Comparison of ENCODE assay signal across 27 cellular contexts in genomic region chr1:29973406-29973805, GRCh38.
DNase-seq lines count a peak whose midpoint lies in the region; ATAC-seq, FAIRE-seq and TF ChIP-seq lines count a peak whose summit lies in the region.
"Had no signal": no experiment of that assay in that cellular context is flagged by ENCODE, and none has a peak within 500 bp of the region (broad histone marks: within the 10 kb centered on the region; RNA-seq: fewer than 3 reads in every experiment).

No MANE protein-coding gene starts in this region.

- DNase-seq in right atrium auricular region (ENCODE audit: low spot score) (peak; percentile 23), right cardiac atrium (no peak), astrocyte (ENCODE audit: low read depth) (no peak), kidney tubule cell (ENCODE audit: low spot score) (peak; percentile 78), mucosa of gallbladder (ENCODE audit: low spot score) (no peak)
- DNase-seq in activated T-helper 1 cell treated with anti-CD3 and anti-CD28 coated beads, Interleukin-12 subunit alpha, Interleukin-12 subunit beta, Interleukin-2, Interleukin-4 antibody, amounts not matched to agents 30 ng/mL and 10 ng/mL and 1 ng/mL, durations not matched to agents 14 hours and 24 hours and 36 hours (ENCODE audit: low spot score), result no peak
- DNase-seq: activated CD4-positive, alpha-beta memory T cell treated with anti-CD3 and anti-CD28 coated beads for 36 hours; activated CD4-positive, CD25-positive, alpha-beta regulatory T cell; activated T-cell treated with anti-CD3 and anti-CD28 coated beads, Interleukin-2, amount 50 U/mL, for 1 hour; DMS 273 treated with DMSO at 0.1 percent for 48 hours; NCI-H1105 treated with DMSO at 0.1 percent for 48 hours; NCI-H2081; NCI-H446; stimulated activated CD4-positive, alpha-beta T cell treated with anti-CD3 and anti-CD28 coated beads, Interleukin-4, amount 100 ng/mL, for 4 hours; stomach; T-helper 9 cell; upper lobe of left lung had no signal

- peaks cover 35% of the 10 kb centered on the region for H3K4me1 Mint-ChIP-seq in astrocyte (ENCODE audit: low read depth, unreplicated experiment)
- peaks cover 10% of the 10 kb centered on the region for H3K4me1 Mint-ChIP-seq in activated T-helper 1 cell treated with anti-CD3 and anti-CD28 coated beads, Interleukin-12 subunit alpha, Interleukin-12 subunit beta, Interleukin-2, Interleukin-4 antibody, amounts not matched to agents 30 ng/mL and 10 ng/mL and 1 ng/mL, durations not matched to agents 14 hours and 24 hours and 36 hours (ENCODE audit: low read depth)
- H3K4me1 Mint-ChIP-seq in stimulated activated memory B cell treated with anti-CD40 and anti-IgM and Interleukin-4, amounts not matched to agents 10 μg/mL and 1 μg/mL and 100 μg/mL, for 72 hours, result no peaks in the 10 kb centered on the region

- H3K36me3 Mint-ChIP-seq in astrocyte (ENCODE audit: low read depth, unreplicated experiment), result no peaks in the 10 kb centered on the region
- H3K36me3 Mint-ChIP-seq in activated T-helper 1 cell treated with anti-CD3 and anti-CD28 coated beads, Interleukin-12 subunit alpha, Interleukin-12 subunit beta, Interleukin-2, Interleukin-4 antibody, amounts not matched to agents 30 ng/mL and 10 ng/mL and 1 ng/mL, durations not matched to agents 14 hours and 24 hours and 36 hours (ENCODE audit: low read depth), result no peaks in the 10 kb centered on the region
- H3K36me3 Mint-ChIP-seq in stimulated activated memory B cell treated with anti-CD40 and anti-IgM and Interleukin-4, amounts not matched to agents 10 μg/mL and 1 μg/mL and 100 μg/mL, for 72 hours, result no peaks in the 10 kb centered on the region
- H3K36me3 Mint-ChIP-seq: activated CD4-positive, alpha-beta memory T cell treated with anti-CD3 and anti-CD28 coated beads for 36 hours; activated naive CD4-positive, alpha-beta T cell treated with anti-CD3 and anti-CD28 coated beads, Interleukin-2, amount 50 U/mL, for 24 hours had no signal

- H3K27ac Mint-ChIP-seq in astrocyte (ENCODE audit: unreplicated experiment), result peak overlapping the region; percentile 99
- H3K27ac Mint-ChIP-seq in activated T-helper 1 cell treated with anti-CD3 and anti-CD28 coated beads, Interleukin-12 subunit alpha, Interleukin-12 subunit beta, Interleukin-2, Interleukin-4 antibody, amounts not matched to agents 30 ng/mL and 10 ng/mL and 1 ng/mL, durations not matched to agents 14 hours and 24 hours and 36 hours, result no peak overlapping the region
- H3K27ac Mint-ChIP-seq in stimulated activated memory B cell treated with anti-CD40 and anti-IgM and Interleukin-4, amounts not matched to agents 10 μg/mL and 1 μg/mL and 100 μg/mL, for 72 hours, result no peak overlapping the region
- H3K27ac Mint-ChIP-seq: activated CD4-positive, alpha-beta memory T cell treated with anti-CD3 and anti-CD28 coated beads for 36 hours had no signal

- H3K9ac ChIP-seq in astrocyte (ENCODE audit: low read length), result peak overlapping the region; percentile 21

- H3K27me3 ChIP-seq in right atrium auricular region, result no peaks in the 10 kb centered on the region
- H3K27me3 ChIP-seq in right cardiac atrium (ENCODE audit: control insufficient read depth, insufficient read depth), result no peaks in the 10 kb centered on the region
- H3K27me3 ChIP-seq in astrocyte (ENCODE audit: insufficient read depth, low read length), result no peaks in the 10 kb centered on the region
- H3K27me3 ChIP-seq: ascending aorta, upper lobe of left lung had no signal

- intact Hi-C loops in right cardiac atrium (cut with DNase I), result no loop called here
- intact Hi-C loops in activated T-helper 1 cell treated with anti-CD3 and anti-CD28 coated beads, Interleukin-12 subunit alpha, Interleukin-12 subunit beta, Interleukin-2, Interleukin-4 antibody, amounts not matched to agents 30 ng/mL and 10 ng/mL and 1 ng/mL, durations not matched to agents 14 hours and 24 hours and 36 hours (cut with micrococcal nuclease), result no loop called here

- H3K4me3 ChIP-seq in right atrium auricular region (no peak overlapping the region), right cardiac atrium (ENCODE audit: low read length) (no peak overlapping the region), astrocyte (ENCODE audit: insufficient read depth, low read depth, low read length) (no peak overlapping the region)
- H3K4me3 ChIP-seq: ascending aorta, GM12878, HAP-1, stomach, upper lobe of left lung had no signal

- no peaks in the 10 kb centered on the region for H3K79me2 ChIP-seq in astrocyte (ENCODE audit: insufficient read depth, low read length)

- no peaks in the 10 kb centered on the region for H3K36me3 ChIP-seq in right atrium auricular region
- H3K36me3 ChIP-seq in astrocyte (ENCODE audit: insufficient read depth, low read length), result no peaks in the 10 kb centered on the region
- H3K36me3 ChIP-seq: ascending aorta, HAP-1, stomach, upper lobe of left lung had no signal

- ATAC-seq in right cardiac atrium (no peak), GM19455 (IDR thresholded peaks at IDR 0.05; ENCODE audit: unreplicated experiment) (no peak)
- no peak for ATAC-seq in stimulated activated memory B cell treated with anti-CD40 and anti-IgM and Interleukin-4, amounts not matched to agents 10 μg/mL and 1 μg/mL and 100 μg/mL, for 72 hours
- ATAC-seq: GM12878, left lobe of liver had no signal

- H3K4me1 ChIP-seq in right atrium auricular region (no peaks in the 10 kb centered on the region), right cardiac atrium (ENCODE audit: control insufficient read depth, insufficient read depth, low read length) (no peaks in the 10 kb centered on the region), astrocyte (ENCODE audit: insufficient read depth, low read length) (peaks cover 26% of the 10 kb centered on the region)
- H3K4me1 ChIP-seq: ascending aorta, stomach, upper lobe of left lung had no signal

- H3K27ac ChIP-seq in right atrium auricular region (no peak overlapping the region), right cardiac atrium (ENCODE audit: low read length) (no peak overlapping the region), astrocyte (ENCODE audit: low read depth, low read length) (peak overlapping the region; percentile 72)
- H3K27ac ChIP-seq: ascending aorta, C4-2B, stomach, upper lobe of left lung had no signal

- no peaks in the 10 kb centered on the region for H4K20me1 ChIP-seq in astrocyte (ENCODE audit: insufficient read depth, low read length)

- no peak overlapping the region for H3K4me3 Mint-ChIP-seq in astrocyte (ENCODE audit: unreplicated experiment)
- no peak overlapping the region for H3K4me3 Mint-ChIP-seq in activated T-helper 1 cell treated with anti-CD3 and anti-CD28 coated beads, Interleukin-12 subunit alpha, Interleukin-12 subunit beta, Interleukin-2, Interleukin-4 antibody, amounts not matched to agents 30 ng/mL and 10 ng/mL and 1 ng/mL, durations not matched to agents 14 hours and 24 hours and 36 hours
- H3K4me3 Mint-ChIP-seq in stimulated activated memory B cell treated with anti-CD40 and anti-IgM and Interleukin-4, amounts not matched to agents 10 μg/mL and 1 μg/mL and 100 μg/mL, for 72 hours, result no peak overlapping the region
- H3K4me3 Mint-ChIP-seq: activated CD4-positive, alpha-beta memory T cell treated with anti-CD3 and anti-CD28 coated beads for 36 hours; activated naive CD4-positive, alpha-beta T cell treated with anti-CD3 and anti-CD28 coated beads, Interleukin-2, amount 50 U/mL, for 24 hours had no signal

- H2AFZ ChIP-seq in astrocyte (ENCODE audit: low read depth, low read length), result no peak overlapping the region

- H3K4me2 ChIP-seq in astrocyte (ENCODE audit: low read length), result peak overlapping the region; percentile 39

- WGBS in right cardiac atrium, result 45% methylated on average over 3 of the region's 3 CpGs

- no peaks in the 10 kb centered on the region for H3K27me3 Mint-ChIP-seq in astrocyte (ENCODE audit: low read depth, unreplicated experiment)
- H3K27me3 Mint-ChIP-seq in activated T-helper 1 cell treated with anti-CD3 and anti-CD28 coated beads, Interleukin-12 subunit alpha, Interleukin-12 subunit beta, Interleukin-2, Interleukin-4 antibody, amounts not matched to agents 30 ng/mL and 10 ng/mL and 1 ng/mL, durations not matched to agents 14 hours and 24 hours and 36 hours (ENCODE audit: insufficient read depth), result peaks cover 1% of the 10 kb centered on the region
- peaks cover 16% of the 10 kb centered on the region for H3K27me3 Mint-ChIP-seq in stimulated activated memory B cell treated with anti-CD40 and anti-IgM and Interleukin-4, amounts not matched to agents 10 μg/mL and 1 μg/mL and 100 μg/mL, for 72 hours

- peaks cover 0 to 9% of the 10 kb centered on the region in 2 donors for H3K9me3 ChIP-seq in right atrium auricular region
- H3K9me3 ChIP-seq in right cardiac atrium (ENCODE audit: control insufficient read depth, low read length), result no peaks in the 10 kb centered on the region
- peaks cover 3% of the 10 kb centered on the region for H3K9me3 ChIP-seq in astrocyte (ENCODE audit: insufficient read depth, low read depth, low read length)
- H3K9me3 ChIP-seq: ascending aorta, HAP-1 had no signal

- peaks cover 11% of the 10 kb centered on the region for H3K9me3 Mint-ChIP-seq in astrocyte (ENCODE audit: unreplicated experiment)
- H3K9me3 Mint-ChIP-seq in activated T-helper 1 cell treated with anti-CD3 and anti-CD28 coated beads, Interleukin-12 subunit alpha, Interleukin-12 subunit beta, Interleukin-2, Interleukin-4 antibody, amounts not matched to agents 30 ng/mL and 10 ng/mL and 1 ng/mL, durations not matched to agents 14 hours and 24 hours and 36 hours, result no peaks in the 10 kb centered on the region
- H3K9me3 Mint-ChIP-seq in stimulated activated memory B cell treated with anti-CD40 and anti-IgM and Interleukin-4, amounts not matched to agents 10 μg/mL and 1 μg/mL and 100 μg/mL, for 72 hours, result peaks cover 9% of the 10 kb centered on the region

- TF ChIP-seq CTCF in right atrium auricular region (IDR thresholded peaks at IDR 0.05), result no peak
- TF ChIP-seq CTCF in astrocyte (IDR thresholded peaks at IDR 0.05; ENCODE audit: insufficient read depth, low read depth, low read length), result no peak

- no peak for FAIRE-seq in astrocyte (lab: Jason Lieb, UNC)
- FAIRE-seq: frontal cortex, GM12878, HTR-8/SVneo had no signal

Comparison
In these comparisons a context has a peak if more than half of its experiments do, and no peak if none do; other contexts are left out.
1. DNase-seq: peak in right atrium auricular region (single experiment) and kidney tubule cell (single experiment); none in right cardiac atrium (0 of 3), astrocyte (single experiment), mucosa of gallbladder (single experiment) and activated T-helper 1 cell treated with anti-CD3 and anti-CD28 coated beads, Interleukin-12 subunit alpha, Interleukin-12 subunit beta, Interleukin-2, Interleukin-4 antibody, amounts not matched to agents 30 ng/mL and 10 ng/mL and 1 ng/mL, durations not matched to agents 14 hours and 24 hours and 36 hours (single experiment).